Comparison of ENCODE assay signal across 8 cellular contexts in the genomic region with DNA sequence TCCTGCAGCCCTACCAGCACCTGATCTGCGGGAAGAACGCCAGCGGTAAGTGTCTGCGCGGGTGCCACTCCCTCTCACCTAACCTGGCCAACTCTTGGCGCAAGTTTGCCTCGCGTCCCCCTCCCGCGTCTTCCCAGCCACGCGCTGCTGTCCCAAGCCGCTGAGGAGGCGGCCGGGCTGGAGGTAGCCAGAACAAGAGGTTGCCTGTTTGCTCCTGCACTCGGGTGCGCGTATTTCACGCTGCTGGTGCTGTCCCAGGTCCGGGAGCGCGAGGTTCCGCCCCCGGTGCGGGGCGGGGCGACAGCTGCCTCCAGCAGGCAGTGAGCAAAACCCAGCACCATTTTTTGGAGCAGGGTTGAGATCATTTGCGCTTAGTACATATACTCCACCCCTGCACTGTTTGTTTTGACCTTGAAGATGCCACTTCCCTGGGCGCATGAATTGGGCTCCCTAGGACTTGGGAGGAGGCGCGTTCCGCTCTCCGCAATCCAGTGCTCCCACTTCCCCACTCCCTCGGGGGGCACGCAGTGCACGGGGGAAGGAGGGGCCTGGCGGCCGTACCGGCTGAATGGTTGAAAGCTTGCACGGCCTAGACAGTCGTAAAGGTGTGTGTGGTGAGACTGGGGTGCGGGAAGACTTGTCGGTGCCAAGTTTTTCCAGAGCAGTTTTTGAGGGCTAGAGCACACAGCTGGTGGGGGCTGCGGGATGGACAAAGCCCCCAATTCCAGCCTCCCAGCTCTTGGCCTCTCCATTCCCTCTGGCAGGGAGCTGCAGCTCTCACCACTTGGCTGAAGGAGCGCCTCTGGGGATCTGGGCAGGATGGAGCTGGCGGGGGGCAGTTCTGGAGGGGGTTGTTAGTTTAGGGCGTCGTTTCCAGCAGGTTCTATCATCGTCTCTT.
A peak's percentile ranks its signal among the peaks of the same experiment; 100 is the strongest.
DNase-seq lines count a peak whose midpoint lies in the region; ATAC-seq and TF ChIP-seq lines count a peak whose summit lies in the region.

No MANE protein-coding gene starts in this region.

- peaks cover 39% of the 10 kb centered on the region for H3K4me1 Mint-ChIP-seq in activated T-cell treated with anti-CD3 and anti-CD28 coated beads, Interleukin-2, amount 50 U/mL, for 72 hours (ENCODE audit: low read depth)

- DNase-seq in DMS53 treated with DMSO at 0.1 percent for 48 hours (lab: John Stamatoyannopoulos, UW; ENCODE audit: unreplicated experiment) (peak; percentile 36), NCI-H2227 treated with DMSO at 0.1 percent for 48 hours (lab: John Stamatoyannopoulos, UW) (peak; percentile 24), fibroblast of peridontal ligament (ENCODE audit: extremely low read depth) (peak; percentile 43), prostate gland (ENCODE audit: low spot score) (peak; percentile 82), OCI-LY7 (ENCODE audit: low spot score) (no peak)
- peak; percentile 89 to 92 for DNase-seq in activated T-cell treated with anti-CD3 and anti-CD28 coated beads, Interleukin-2, amount 50 U/mL, for 72 hours

- peaks cover 0 to 7% of the 10 kb centered on the region in 2 donors for H3K36me3 Mint-ChIP-seq in activated T-cell treated with anti-CD3 and anti-CD28 coated beads, Interleukin-2, amount 50 U/mL, for 72 hours (ENCODE audit: insufficient read depth in 2 of 2)

- TF ChIP-seq POLR2A in prostate gland (IDR thresholded peaks at IDR 0.05) = peak; percentile 56

- peaks cover 6% of the 10 kb centered on the region for H3K27me3 Mint-ChIP-seq in activated T-cell treated with anti-CD3 and anti-CD28 coated beads, Interleukin-2, amount 50 U/mL, for 72 hours (ENCODE audit: low read depth)

- H3K9me3 ChIP-seq in prostate gland = no peaks in the 10 kb centered on the region
- H3K9me3 ChIP-seq in OCI-LY7 (ENCODE audit: low read length) = no peaks in the 10 kb centered on the region

- H3K36me3 ChIP-seq in prostate gland = no peaks in the 10 kb centered on the region
- H3K36me3 ChIP-seq in urinary bladder (ENCODE audit: insufficient read depth) = no peaks in the 10 kb centered on the region
- H3K36me3 ChIP-seq in OCI-LY7 (ENCODE audit: insufficient read depth, low read length) = no peaks in the 10 kb centered on the region

- H3K27ac ChIP-seq in prostate gland = peak overlapping the region; percentile 63 to 76
- H3K27ac ChIP-seq in urinary bladder (ENCODE audit: low read depth) = no peak overlapping the region
- no peak overlapping the region for H3K27ac ChIP-seq in OCI-LY7 (ENCODE audit: low read depth, low read length, poor library complexity, severe bottlenecking)

- no peaks in the 10 kb centered on the region for H4K20me1 ChIP-seq in OCI-LY7 (ENCODE audit: insufficient read depth, low read length)

- no peaks in the 10 kb centered on the region for H3K79me2 ChIP-seq in OCI-LY7 (ENCODE audit: insufficient read depth, low read depth, low read length)

- no peaks in the 10 kb centered on the region for H3K9me2 ChIP-seq in OCI-LY7 (ENCODE audit: insufficient read depth, low read length)

- no peaks in the 10 kb centered on the region for H3K9me3 Mint-ChIP-seq in activated T-cell treated with anti-CD3 and anti-CD28 coated beads, Interleukin-2, amount 50 U/mL, for 72 hours

- CTCF ChIA-PET in OCI-LY7 (lab: Charles Lee; ENCODE audit: unreplicated experiment) = interaction anchor here (0.6 kb wide), 1 partner anchor 84 kb away, joined by 3 read pairs; no protein-coding TSS in a partner anchor

- no peaks in the 10 kb centered on the region for H3K27me3 ChIP-seq in prostate gland (replicated peaks; ENCODE audit: insufficient read depth)

- H3K4me3 ChIP-seq in prostate gland = peak overlapping the region; percentile 43 to 55
- peak overlapping the region; percentile 40 for H3K4me3 ChIP-seq in urinary bladder (ENCODE audit: low read depth, low read length)
- no peak overlapping the region for H3K4me3 ChIP-seq in OCI-LY7 (ENCODE audit: low read depth, low read length, poor library complexity, severe bottlenecking)

- WGBS in prostate gland = 1% methylated on average over 35 of the region's 49 CpGs
- WGBS in urinary bladder = under 1% methylated on average over 49 of the region's 49 CpGs

- TF ChIP-seq CTCF in prostate gland (IDR thresholded peaks at IDR 0.05) (no peak), OCI-LY7 (conservative IDR thresholded peaks at IDR 0.05; ENCODE audit: low read length) (no peak)

- H3K27ac Mint-ChIP-seq in activated T-cell treated with anti-CD3 and anti-CD28 coated beads, Interleukin-2, amount 50 U/mL, for 72 hours = peak overlapping the region; percentile 64

- no peak overlapping the region for H3K4me2 ChIP-seq in OCI-LY7 (ENCODE audit: low read length)

- no peak overlapping the region for H2AFZ ChIP-seq in OCI-LY7 (ENCODE audit: low read length)

- peak; percentile 59 to 66 for ATAC-seq in activated T-cell treated with anti-CD3 and anti-CD28 coated beads, Interleukin-2, amount 50 U/mL, for 72 hours (replicated peaks in 1 of 2)
- ATAC-seq in GM18868 (IDR thresholded peaks at IDR 0.05; ENCODE audit: unreplicated experiment) = no peak

- intact Hi-C loops in prostate gland (cut with DNase I) (no loop called here), OCI-LY7 (cut with micrococcal nuclease; ENCODE audit: unreplicated experiment) (no loop called here)

- H3K4me3 Mint-ChIP-seq in activated T-cell treated with anti-CD3 and anti-CD28 coated beads, Interleukin-2, amount 50 U/mL, for 72 hours = peak overlapping the region; percentile 88 to 97

- POLR2A ChIA-PET in OCI-LY7 (lab: Charles Lee) = no interaction called here

- no TSS peak for BruUV-seq in OCI-LY7 (replicated peaks; lab: Mats Ljungman, UMichigan)

- H3K4me1 ChIP-seq in prostate gland (replicated peaks) (no peaks in the 10 kb centered on the region), urinary bladder (ENCODE audit: insufficient read depth) (no peaks in the 10 kb centered on the region), OCI-LY7 (ENCODE audit: insufficient read depth, low read length, poor library complexity, severe bottlenecking) (no peaks in the 10 kb centered on the region)

Comparison
In these comparisons a context has a peak if more than half of its experiments do, and no peak if none do; other contexts are left out.
1. H3K27ac ChIP-seq: peak in prostate gland (2 of 2); none in urinary bladder (single experiment) and OCI-LY7 (single experiment).